In the genomic region with DNA sequence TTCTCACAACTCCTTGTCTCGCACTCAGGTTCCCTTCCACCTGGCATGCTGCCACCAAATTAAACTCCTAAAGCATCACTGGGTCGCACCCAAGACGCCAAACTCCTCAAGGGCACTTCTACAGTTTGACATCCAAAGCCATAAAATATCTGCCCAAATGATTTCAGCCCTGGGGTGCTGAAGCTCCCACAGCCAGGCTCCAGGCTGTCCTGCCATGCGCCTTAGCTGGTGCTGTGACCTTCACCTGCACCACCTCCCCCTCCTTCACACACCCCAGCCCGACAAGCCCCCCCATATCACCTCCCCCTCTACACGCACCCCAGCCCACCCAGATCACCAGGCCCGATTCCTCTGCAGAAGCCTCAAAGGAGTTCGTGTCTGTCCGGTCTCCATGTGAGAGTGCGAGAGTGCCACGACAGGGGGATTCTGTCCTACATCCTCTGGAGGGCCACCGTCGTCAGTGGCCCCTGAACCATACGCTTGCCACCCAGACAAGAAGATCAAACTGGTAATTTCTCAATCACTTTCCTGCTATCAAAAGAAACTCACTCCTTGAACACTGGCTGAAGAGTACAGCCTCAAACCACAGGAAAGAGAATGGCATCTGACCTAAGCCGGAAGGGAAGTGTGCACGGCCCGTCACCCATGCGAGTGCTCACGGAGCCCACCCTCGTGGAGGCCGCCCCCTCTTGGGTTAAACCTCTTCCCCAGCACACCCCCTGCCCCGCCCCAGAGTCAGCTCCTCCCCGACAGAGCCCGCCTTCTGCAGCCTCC, we compare ENCODE assay signal across 25 cellular contexts.
DNase-seq lines count a peak whose midpoint lies in the region; ATAC-seq and TF ChIP-seq lines count a peak whose summit lies in the region.
"Had no signal": no experiment of that assay in that cellular context is flagged by ENCODE, and none has a peak within 500 bp of the region (broad histone marks: within the 10 kb centered on the region; RNA-seq: fewer than 3 reads in every experiment).

No MANE protein-coding gene starts in this region.

- no peak overlapping the region for H3K27ac Mint-ChIP-seq in activated CD4-positive, alpha-beta T cell treated with anti-CD3 and anti-CD28 coated beads for 36 hours
- H3K27ac Mint-ChIP-seq in activated T-helper 1 cell treated with anti-CD3 and anti-CD28 coated beads, Interleukin-12 subunit alpha, Interleukin-12 subunit beta, Interleukin-2, Interleukin-4 antibody, amounts not matched to agents 30 ng/mL and 10 ng/mL and 1 ng/mL, durations not matched to agents 14 hours and 24 hours and 36 hours = peak overlapping the region; percentile 31
- peak overlapping the region; percentile 93 for H3K27ac Mint-ChIP-seq in neural progenitor cell

- H4K20me1 ChIP-seq in neural progenitor cell (ENCODE audit: low read depth) = no peaks in the 10 kb centered on the region
- H4K20me1 ChIP-seq in smooth muscle cell (ENCODE audit: low read depth) = no peaks in the 10 kb centered on the region

- no peak overlapping the region for H3K4me3 ChIP-seq in Jurkat, Clone E6-1 (ENCODE audit: low read length)
- no peak overlapping the region for H3K4me3 ChIP-seq in neural progenitor cell
- no peak overlapping the region for H3K4me3 ChIP-seq in smooth muscle cell
- H3K4me3 ChIP-seq: body of pancreas, esophagus muscularis mucosa, gastroesophageal sphincter, upper lobe of right lung had no signal

- TF ChIP-seq CTCF in neural progenitor cell (IDR thresholded peaks at IDR 0.05) (no peak), smooth muscle cell (IDR thresholded peaks at IDR 0.05; ENCODE audit: borderline replicate concordance, insufficient read depth, poor library complexity, severe bottlenecking) (no peak)

- H3K4me1 ChIP-seq in neural progenitor cell (peaks cover 11% of the 10 kb centered on the region), smooth muscle cell (ENCODE audit: low read depth) (no peaks in the 10 kb centered on the region)
- H3K4me1 ChIP-seq: body of pancreas, Caco-2, esophagus muscularis mucosa, gastroesophageal sphincter, upper lobe of right lung had no signal

- H3K36me3 ChIP-seq in neural progenitor cell = no peaks in the 10 kb centered on the region
- H3K36me3 ChIP-seq in smooth muscle cell (ENCODE audit: low read depth) = no peaks in the 10 kb centered on the region
- H3K36me3 ChIP-seq: esophagus muscularis mucosa, gastroesophageal sphincter, upper lobe of right lung had no signal

- H3K27ac ChIP-seq in neural progenitor cell (no peak overlapping the region), smooth muscle cell (ENCODE audit: low read depth) (no peak overlapping the region)
- H3K27ac ChIP-seq: body of pancreas, esophagus muscularis mucosa, gastroesophageal sphincter, upper lobe of right lung had no signal

- no peaks in the 10 kb centered on the region for H3K9me3 Mint-ChIP-seq in activated CD4-positive, alpha-beta T cell treated with anti-CD3 and anti-CD28 coated beads for 36 hours (ENCODE audit: low read depth)
- no peaks in the 10 kb centered on the region for H3K9me3 Mint-ChIP-seq in activated T-helper 1 cell treated with anti-CD3 and anti-CD28 coated beads, Interleukin-12 subunit alpha, Interleukin-12 subunit beta, Interleukin-2, Interleukin-4 antibody, amounts not matched to agents 30 ng/mL and 10 ng/mL and 1 ng/mL, durations not matched to agents 14 hours and 24 hours and 36 hours
- no peaks in the 10 kb centered on the region for H3K9me3 Mint-ChIP-seq in neural progenitor cell

- H3K27me3 ChIP-seq in neural progenitor cell = no peaks in the 10 kb centered on the region
- peaks cover 3% of the 10 kb centered on the region for H3K27me3 ChIP-seq in smooth muscle cell (ENCODE audit: low read depth)
- H3K27me3 ChIP-seq: body of pancreas, upper lobe of right lung had no signal

- ATAC-seq in activated CD4-positive, alpha-beta T cell treated with anti-CD3 and anti-CD28 coated beads for 36 hours = no peak
- ATAC-seq: body of pancreas, gastroesophageal sphincter, right cardiac atrium, upper lobe of right lung had no signal

- CTCF ChIA-PET in activated CD4-positive, alpha-beta T cell treated with anti-CD3 and anti-CD28 coated beads for 36 hours (lab: Charles Lee) = interaction anchor here (1.1 kb wide), 1 partner anchor 8 kb away, joined by 4 read pairs; no protein-coding TSS in a partner anchor

- H3K4me2 ChIP-seq in neural progenitor cell = no peak overlapping the region
- H3K4me2 ChIP-seq in smooth muscle cell = no peak overlapping the region

- WGBS in smooth muscle cell (ENCODE audit: low lambda C conversion rate) = 60% methylated on average over 19 of the region's 24 CpGs

- H3K4me1 Mint-ChIP-seq in activated CD4-positive, alpha-beta T cell treated with anti-CD3 and anti-CD28 coated beads for 36 hours = peaks cover 2% of the 10 kb centered on the region
- H3K4me1 Mint-ChIP-seq in activated T-helper 1 cell treated with anti-CD3 and anti-CD28 coated beads, Interleukin-12 subunit alpha, Interleukin-12 subunit beta, Interleukin-2, Interleukin-4 antibody, amounts not matched to agents 30 ng/mL and 10 ng/mL and 1 ng/mL, durations not matched to agents 14 hours and 24 hours and 36 hours (ENCODE audit: low read depth) = no peaks in the 10 kb centered on the region
- peaks cover 33% of the 10 kb centered on the region for H3K4me1 Mint-ChIP-seq in neural progenitor cell

- H3K4me3 Mint-ChIP-seq in activated CD4-positive, alpha-beta T cell treated with anti-CD3 and anti-CD28 coated beads for 36 hours = no peak overlapping the region
- no peak overlapping the region for H3K4me3 Mint-ChIP-seq in activated T-helper 1 cell treated with anti-CD3 and anti-CD28 coated beads, Interleukin-12 subunit alpha, Interleukin-12 subunit beta, Interleukin-2, Interleukin-4 antibody, amounts not matched to agents 30 ng/mL and 10 ng/mL and 1 ng/mL, durations not matched to agents 14 hours and 24 hours and 36 hours
- no peak overlapping the region for H3K4me3 Mint-ChIP-seq in neural progenitor cell

- intact Hi-C loops in activated CD4-positive, alpha-beta T cell treated with anti-CD3 and anti-CD28 coated beads for 36 hours (cut with DNase I, micrococcal nuclease) = no loop called here
- intact Hi-C loops in activated T-helper 1 cell treated with anti-CD3 and anti-CD28 coated beads, Interleukin-12 subunit alpha, Interleukin-12 subunit beta, Interleukin-2, Interleukin-4 antibody, amounts not matched to agents 30 ng/mL and 10 ng/mL and 1 ng/mL, durations not matched to agents 14 hours and 24 hours and 36 hours (cut with micrococcal nuclease) = no loop called here

- H3K9me3 ChIP-seq in neural progenitor cell (ENCODE audit: low read depth) = no peaks in the 10 kb centered on the region
- no peaks in the 10 kb centered on the region for H3K9me3 ChIP-seq in smooth muscle cell (replicated peaks; ENCODE audit: low read depth)
- H3K9me3 ChIP-seq: body of pancreas, Caco-2, esophagus muscularis mucosa, gastroesophageal sphincter, upper lobe of right lung had no signal

- H2AFZ ChIP-seq in neural progenitor cell (replicated peaks) (no peak overlapping the region), smooth muscle cell (ENCODE audit: low read depth) (no peak overlapping the region)

- H3K27me3 Mint-ChIP-seq in activated CD4-positive, alpha-beta T cell treated with anti-CD3 and anti-CD28 coated beads for 36 hours = peaks cover 2% of the 10 kb centered on the region
- H3K27me3 Mint-ChIP-seq in activated T-helper 1 cell treated with anti-CD3 and anti-CD28 coated beads, Interleukin-12 subunit alpha, Interleukin-12 subunit beta, Interleukin-2, Interleukin-4 antibody, amounts not matched to agents 30 ng/mL and 10 ng/mL and 1 ng/mL, durations not matched to agents 14 hours and 24 hours and 36 hours (ENCODE audit: insufficient read depth) = no peaks in the 10 kb centered on the region
- peaks cover 11% of the 10 kb centered on the region for H3K27me3 Mint-ChIP-seq in neural progenitor cell (ENCODE audit: insufficient read depth, low read depth)

- H3K79me2 ChIP-seq in neural progenitor cell (ENCODE audit: low read depth) = no peaks in the 10 kb centered on the region
- no peaks in the 10 kb centered on the region for H3K79me2 ChIP-seq in smooth muscle cell (ENCODE audit: low read depth)

- H3K9ac ChIP-seq in neural progenitor cell (no peak overlapping the region), smooth muscle cell (ENCODE audit: low read depth) (no peak overlapping the region)

- POLR2A ChIA-PET in activated CD4-positive, alpha-beta T cell treated with anti-CD3 and anti-CD28 coated beads for 36 hours (lab: Charles Lee) = no interaction called here

- no peaks in the 10 kb centered on the region for H3K36me3 Mint-ChIP-seq in activated CD4-positive, alpha-beta T cell treated with anti-CD3 and anti-CD28 coated beads for 36 hours (ENCODE audit: low read depth)
- H3K36me3 Mint-ChIP-seq in activated T-helper 1 cell treated with anti-CD3 and anti-CD28 coated beads, Interleukin-12 subunit alpha, Interleukin-12 subunit beta, Interleukin-2, Interleukin-4 antibody, amounts not matched to agents 30 ng/mL and 10 ng/mL and 1 ng/mL, durations not matched to agents 14 hours and 24 hours and 36 hours (ENCODE audit: low read depth) = no peaks in the 10 kb centered on the region
- no peaks in the 10 kb centered on the region for H3K36me3 Mint-ChIP-seq in neural progenitor cell

- H3F3A ChIP-seq in neural progenitor cell (ENCODE audit: low read depth) = peaks cover 11% of the 10 kb centered on the region
- no peaks in the 10 kb centered on the region for H3F3A ChIP-seq in smooth muscle cell (ENCODE audit: low read depth)

- peak; percentile 4 for DNase-seq in activated CD4-positive, alpha-beta T cell treated with anti-CD3 and anti-CD28 coated beads for 36 hours
- DNase-seq in activated CD4-positive, alpha-beta T cell treated with anti-CD3 and anti-CD28 coated beads, Interleukin-2, amount 50 U/mL, for 48 hours = no peak
- DNase-seq in Jurkat, Clone E6-1 (ENCODE audit: low read depth, low spot score) = peak; percentile 16
- no peak for DNase-seq in activated T-helper 1 cell treated with anti-CD3 and anti-CD28 coated beads, Interleukin-12 subunit alpha, Interleukin-12 subunit beta, Interleukin-2, Interleukin-4 antibody, amounts not matched to agents 30 ng/mL and 10 ng/mL and 1 ng/mL, durations not matched to agents 14 hours and 24 hours and 36 hours (ENCODE audit: low spot score)
- DNase-seq in neural progenitor cell (ENCODE audit: low spot score) (no peak), smooth muscle cell (lab: John Stamatoyannopoulos, UW; ENCODE audit: unreplicated experiment) (no peak), Kasumi-1 (lab: John Stamatoyannopoulos, UW) (no peak)
- DNase-seq in stimulated activated CD4-positive, alpha-beta T cell treated with anti-CD3 and anti-CD28 coated beads, Interleukin-2, amount 100 ng/mL, for 48 hours = no peak
- DNase-seq: 8988T; activated CD8-positive, alpha-beta memory T cell treated with anti-CD3 and anti-CD28 coated beads for 24 hours; activated T-cell treated with anti-CD3 and anti-CD28 coated beads, Interleukin-2, amount 50 U/mL, for 48 hours; AML-193; Caco-2; effector memory CD4-positive, alpha-beta T cell; islet precursor cell; NCI-H1436; NCI-H2171 treated with DMSO at 0.1 percent for 48 hours; NCI-H524 treated with DMSO at 0.1 percent for 48 hours; RPMI8226; substantia nigra had no signal

Comparison
In these comparisons a context has a peak if more than half of its experiments do, and no peak if none do; other contexts are left out.
1. DNase-seq: peak in activated CD4-positive, alpha-beta T cell treated with anti-CD3 and anti-CD28 coated beads for 36 hours (single experiment) and Jurkat, Clone E6-1 (single experiment); none in activated CD4-positive, alpha-beta T cell treated with anti-CD3 and anti-CD28 coated beads, Interleukin-2, amount 50 U/mL, for 48 hours (0 of 2), activated T-helper 1 cell treated with anti-CD3 and anti-CD28 coated beads, Interleukin-12 subunit alpha, Interleukin-12 subunit beta, Interleukin-2, Interleukin-4 antibody, amounts not matched to agents 30 ng/mL and 10 ng/mL and 1 ng/mL, durations not matched to agents 14 hours and 24 hours and 36 hours (single experiment), neural progenitor cell (single experiment), smooth muscle cell (single experiment), stimulated activated CD4-positive, alpha-beta T cell treated with anti-CD3 and anti-CD28 coated beads, Interleukin-2, amount 100 ng/mL, for 48 hours (0 of 2) and Kasumi-1 (0 of 2).